ENCODE assay signal across 7 cellular contexts in the genomic region with DNA sequence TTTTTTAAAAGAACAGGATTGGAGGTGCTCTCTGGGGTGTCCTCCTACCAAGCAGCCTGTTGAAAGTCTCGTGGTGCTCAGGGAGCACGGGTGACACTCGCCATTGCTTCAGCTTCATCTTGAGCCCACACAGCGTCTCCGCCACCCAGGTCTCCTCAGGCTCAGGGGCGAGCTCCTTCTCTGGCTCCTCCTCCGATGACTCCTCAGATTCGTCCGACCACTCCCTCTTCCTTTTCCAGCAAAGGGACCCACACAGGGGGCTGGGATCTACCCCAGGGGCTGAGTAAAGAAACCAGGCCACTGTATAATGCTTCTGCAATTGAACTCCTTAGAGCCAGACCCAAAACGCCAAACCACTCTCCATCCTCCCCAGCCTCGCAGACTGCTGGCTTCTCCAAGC. TPM values are rescaled to one million over a fixed set of nuclear protein-coding genes. Genes with fewer than 3 reads are reported as not detected.
A peak's percentile ranks its signal among the peaks of the same experiment; 100 is the strongest.
DNase-seq lines count a peak whose midpoint lies in the region; ATAC-seq, FAIRE-seq and TF ChIP-seq lines count a peak whose summit lies in the region.
"Not testable (repeated sequence)": the region's sequence is repeated elsewhere in the genome, so short reads cannot be mapped to it uniquely, and the experiment has no call there.

No MANE protein-coding gene starts in this region.

- H3K27ac ChIP-seq in GM23338 (ENCODE audit: low read depth); K562 (ENCODE audit: extremely low read depth, low read depth, low read length); endodermal cell (ENCODE audit: low read depth, low read length): not testable (repeated sequence)
- H3K27ac ChIP-seq in RWPE1, result peak overlapping the region; percentile 15; the same call in 1 of the 2 replicates

- DNase-seq in GM23338 (ENCODE audit: low spot score); RWPE1 (ENCODE audit: low spot score); activated CD4-positive, alpha-beta T cell treated with anti-CD3 and anti-CD28 coated beads, Interleukin-2, amount 10 ng/mL, durations not matched to agents 24 days and 14 days; K562 (ENCODE audit: extremely low read depth in 1 of 4, low spot score in 3 of 4); endodermal cell; nephron progenitor cell: not testable (repeated sequence)
- DNase-seq in osteocyte (ENCODE audit: extremely low spot score, unreplicated experiment), result peak; percentile 67

- CTCF ChIA-PET in RWPE1 (lab: Yijun Ruan, JAX), result interaction anchor here (1.3 kb wide), 1 partner anchor 21 kb away, joined by 3 read pairs; no protein-coding TSS in a partner anchor
- CTCF ChIA-PET in K562 (lab: Yijun Ruan, JAX; ENCODE audit: low intra/inter-chr PET ratio), result not testable (repeated sequence)

- 75% methylated on average over 5 of the region's 11 CpGs for WGBS in K562 (ENCODE audit: insufficient coverage, low coverage, missing lambda C conversion rate)
- WGBS in endodermal cell (ENCODE audit: insufficient coverage in 1 of 2, insufficient read length in 1 of 2), 2 experiments, result 92 to 94% methylated on average over 8 to 11 of the region's 11 CpGs

- H3K9me2 ChIP-seq in GM23338 (ENCODE audit: insufficient read depth), result not testable (repeated sequence)

- peak overlapping the region; percentile 43 for H3K27ac Mint-ChIP-seq in GM23338
- peak overlapping the region; percentile 37 for H3K27ac Mint-ChIP-seq in activated CD4-positive, alpha-beta T cell treated with anti-CD3 and anti-CD28 coated beads, Interleukin-2, amount 10 ng/mL, durations not matched to agents 24 days and 14 days
- peak overlapping the region; percentile 39 for H3K27ac Mint-ChIP-seq in endodermal cell
- H3K27ac Mint-ChIP-seq in nephron progenitor cell, result peak overlapping the region; percentile 54
- H3K27ac Mint-ChIP-seq in osteocyte (ENCODE audit: unreplicated experiment), result not testable (repeated sequence)

- H3K9me1 ChIP-seq in K562 (ENCODE audit: control insufficient read depth, insufficient read depth, low read length), result not testable (repeated sequence)

- TF ChIP-seq EP300 in K562 (IDR thresholded peaks at IDR 0.05; ENCODE audit: low read length), result not testable (repeated sequence)

- intact Hi-C loops in activated CD4-positive, alpha-beta T cell treated with anti-CD3 and anti-CD28 coated beads, Interleukin-2, amount 10 ng/mL, durations not matched to agents 24 days and 14 days (cut with micrococcal nuclease); K562 (cut with micrococcal nuclease): not testable (repeated sequence)

- not testable (repeated sequence) for H3K9me3 ChIP-seq in K562 (replicated peaks; ENCODE audit: control insufficient read depth, insufficient read depth, low read depth, low read length); endodermal cell (ENCODE audit: control insufficient read depth, low read length)

- not testable (repeated sequence) for H4K20me1 ChIP-seq in GM23338 (replicated peaks; ENCODE audit: insufficient read depth); K562 (replicated peaks; ENCODE audit: control insufficient read depth, insufficient read depth, low read length)

- H3K4me3 ChIP-seq in GM23338; K562; endodermal cell (ENCODE audit: low read length): not testable (repeated sequence)

- H3K9ac ChIP-seq in K562 (ENCODE audit: insufficient read depth in 1 of 2, low read depth in 2 of 2, low read length in 2 of 2); endodermal cell (ENCODE audit: extremely low read depth, low read length, poor library complexity, severe bottlenecking): not testable (repeated sequence)

- TF ChIP-seq CTCF in GM23338 (conservative IDR thresholded peaks at IDR 0.05; ENCODE audit: low read depth in 2 of 2); RWPE1 (conservative IDR thresholded peaks at IDR 0.05; ENCODE audit: low read depth); K562 (IDR thresholded peaks at IDR 0.05 in 2 of 3, conservative IDR thresholded peaks at IDR 0.05 in 1 of 3; ENCODE audit: insufficient read depth in 2 of 3, low read depth in 1 of 3, low read length in 3 of 3); endodermal cell (conservative IDR thresholded peaks at IDR 0.05); nephron progenitor cell (IDR thresholded peaks at IDR 0.05); osteocyte (IDR thresholded peaks at IDR 0.05): not testable (repeated sequence)

- H3K79me2 ChIP-seq in GM23338 (replicated peaks; ENCODE audit: insufficient read depth); K562 (ENCODE audit: control insufficient read depth, insufficient read depth, low read length): not testable (repeated sequence)

- H3K36me3 ChIP-seq in GM23338 (ENCODE audit: insufficient read depth); K562 (ENCODE audit: control insufficient read depth, insufficient read depth, low read length); endodermal cell (ENCODE audit: control insufficient read depth, insufficient read depth, low read length): not testable (repeated sequence)

- not testable (repeated sequence) for H2AFZ ChIP-seq in GM23338; K562 (ENCODE audit: low read depth, low read length)

- not testable (repeated sequence) for ATAC-seq in GM23338, K562

- POLR2A ChIA-PET in RWPE1 (lab: Yijun Ruan, JAX; ENCODE audit: low non-redundant PET), result not testable (repeated sequence)
- POLR2A ChIA-PET in K562 (lab: Yijun Ruan, JAX), result interaction anchor here (0.6 to 1.6 kb wide), 4 partner anchors 16 to 1535 kb away, joined by 3 to 6 read pairs (median 3); no protein-coding TSS in a partner anchor

- in situ Hi-C loops in K562 (cut with MboI), result not testable (repeated sequence)

- not testable (repeated sequence) for H3K27me3 ChIP-seq in GM23338 (ENCODE audit: insufficient read depth); K562 (ENCODE audit: control insufficient read depth in 2 of 2, insufficient read depth in 2 of 2, low read length in 2 of 2); endodermal cell (ENCODE audit: control insufficient read depth, insufficient read depth, low read length, poor library complexity, severe bottlenecking)

- not testable (repeated sequence) for H3K27me3 Mint-ChIP-seq in GM23338 (ENCODE audit: insufficient read depth, low read depth, poor library complexity); activated CD4-positive, alpha-beta T cell treated with anti-CD3 and anti-CD28 coated beads, Interleukin-2, amount 10 ng/mL, durations not matched to agents 24 days and 14 days; endodermal cell (ENCODE audit: insufficient read depth); nephron progenitor cell (ENCODE audit: low read depth, poor library complexity); osteocyte (ENCODE audit: unreplicated experiment)

- not testable (repeated sequence) for H3K4me1 Mint-ChIP-seq in GM23338; activated CD4-positive, alpha-beta T cell treated with anti-CD3 and anti-CD28 coated beads, Interleukin-2, amount 10 ng/mL, durations not matched to agents 24 days and 14 days; endodermal cell; osteocyte (ENCODE audit: unreplicated experiment)
- H3K4me1 Mint-ChIP-seq in nephron progenitor cell, result peaks cover 25% of the 10 kb centered on the region

- H3K4me1 ChIP-seq in GM23338 (ENCODE audit: insufficient read depth); K562 (replicated peaks in 1 of 2; ENCODE audit: control insufficient read depth in 2 of 2, insufficient read depth in 2 of 2, low read length in 2 of 2); endodermal cell (ENCODE audit: control insufficient read depth, insufficient read depth, low read length): not testable (repeated sequence)

- H3K36me3 Mint-ChIP-seq in GM23338 (ENCODE audit: low read depth), result peaks cover 30% of the 10 kb centered on the region
- H3K36me3 Mint-ChIP-seq in activated CD4-positive, alpha-beta T cell treated with anti-CD3 and anti-CD28 coated beads, Interleukin-2, amount 10 ng/mL, durations not matched to agents 24 days and 14 days (ENCODE audit: low read depth), result peaks cover 34% of the 10 kb centered on the region
- H3K36me3 Mint-ChIP-seq in endodermal cell (ENCODE audit: low read depth), result peaks cover 38% of the 10 kb centered on the region
- peaks cover 47% of the 10 kb centered on the region for H3K36me3 Mint-ChIP-seq in nephron progenitor cell (ENCODE audit: low read depth)
- H3K36me3 Mint-ChIP-seq in osteocyte (ENCODE audit: unreplicated experiment), result not testable (repeated sequence)

- not testable (repeated sequence) for H3K4me3 Mint-ChIP-seq in GM23338; activated CD4-positive, alpha-beta T cell treated with anti-CD3 and anti-CD28 coated beads, Interleukin-2, amount 10 ng/mL, durations not matched to agents 24 days and 14 days; endodermal cell; nephron progenitor cell; osteocyte (ENCODE audit: unreplicated experiment)

- H3K4me2 ChIP-seq in GM23338; K562 (ENCODE audit: insufficient read depth, low read length): not testable (repeated sequence)

- not testable (repeated sequence) for TF ChIP-seq RAD21 in K562 (CRISPR knock-in tag; conservative IDR thresholded peaks at IDR 0.05 in 1 of 2, IDR thresholded peaks at IDR 0.05 in 1 of 2)

- not testable (repeated sequence) for TF ChIP-seq POLR2A in K562 (conservative IDR thresholded peaks at IDR 0.05)

- not testable (repeated sequence) for FAIRE-seq in K562 (lab: Jason Lieb, UNC)

- H3F3A ChIP-seq in GM23338 (replicated peaks; ENCODE audit: low read depth), result not testable (repeated sequence)

- BruUV-seq in K562 (replicated peaks; lab: Mats Ljungman, UMichigan), result not testable (repeated sequence)

- not testable (repeated sequence) for H3K9me3 Mint-ChIP-seq in GM23338; activated CD4-positive, alpha-beta T cell treated with anti-CD3 and anti-CD28 coated beads, Interleukin-2, amount 10 ng/mL, durations not matched to agents 24 days and 14 days; endodermal cell; nephron progenitor cell; osteocyte (ENCODE audit: unreplicated experiment)

RNA-seq across cellular contexts. Expression of gene PRR11, which starts 24.1 kb away (rescaled TPM):
- total RNA-seq in GM23338 (2014; rRNA removed; shearing (Covaris generic)), result 40.0 and 42.7 TPM in 2 replicates
- 50.0 and 55.9 TPM in 2 replicates for polyA plus RNA-seq in GM23338 (2016; fragmentation: Nextera tagmentation; extraction: Ambion mirVana)
- total RNA-seq in activated CD4-positive, alpha-beta T cell treated with anti-CD3 and anti-CD28 coated beads, Interleukin-2, amount 10 ng/mL, durations not matched to agents 24 days and 14 days, result 29.7 and 32.6 TPM in 2 replicates
- total RNA-seq in K562 (2011; cell fraction: chromatin; rRNA removed; ENCODE audit: low replicate concordance), result 18.4 and 33.2 TPM in 2 replicates
- total RNA-seq in K562 (2011; cell fraction: nucleolus; rRNA removed), result 11.7 and 13.4 TPM in 2 replicates
- total RNA-seq in K562 (2011; cell fraction: nucleoplasm; rRNA removed), result 17.7 and 21.2 TPM in 2 replicates
- 13.3 and 15.4 TPM in 2 replicates for total RNA-seq in K562 (2014; rRNA removed)
- 55.1 and 61.7 TPM in 2 replicates for total RNA-seq in K562 (2014; rRNA removed; fragmentation: Illumina TruSeq; extraction: Trizol)
- 45.0 and 50.3 TPM in 2 replicates for total RNA-seq in K562 (2015; rRNA removed; fragmentation: Illumina TruSeq; extraction: Trizol)
- 41.5 and 46.4 TPM in 2 replicates for total RNA-seq in K562 (2021)
- 61.2 and 72.4 TPM in 2 replicates for polyA plus RNA-seq in K562 (2011; rRNA removed)
- polyA plus RNA-seq in K562 (2011; cell fraction: cytosol; rRNA removed), result 30.0 and 47.7 TPM in 2 replicates
- polyA plus RNA-seq in K562 (2011; cell fraction: nucleus; rRNA removed), result 7.0 and 7.7 TPM in 2 replicates
- 38.8 and 66.0 TPM in 2 replicates for polyA plus RNA-seq in K562 (2012)
- polyA plus RNA-seq in K562 (2014; fragmentation: Illumina TruSeq; extraction: Trizol), result 68.6 and 75.2 TPM in 2 replicates
- polyA plus RNA-seq in K562 (2014; fragmentation: Nextera tagmentation; extraction: Ambion mirVana), result 10 to 100 TPM; 28.8 to 34.7 TPM
- polyA plus RNA-seq in K562 (2014; rRNA removed), result 32.7 and 44.3 TPM in 2 replicates
- 75.4 and 80.7 TPM in 2 replicates for polyA minus RNA-seq in K562 (2011; rRNA and poly(A)+ RNA removed)
- polyA minus RNA-seq in K562 (2011; cell fraction: cytosol; rRNA and poly(A)+ RNA removed), result 30.8 and 35.4 TPM in 2 replicates
- polyA minus RNA-seq in K562 (2011; cell fraction: nucleus; rRNA and poly(A)+ RNA removed), result 5.0 and 11.6 TPM in 2 replicates
- 10 to 100 TPM; 52.5 to 58.5 TPM for total RNA-seq in endodermal cell
- 78.6 TPM for polyA plus RNA-seq in endodermal cell (2013, experiment 1 of 2)
- polyA plus RNA-seq in endodermal cell (2013, experiment 2 of 2), result 79.7 TPM
- 11.1 TPM in 2 replicates for total RNA-seq in osteocyte

RNA-seq across cellular contexts. Expression of gene SKA2, which starts 24.6 kb away (rescaled TPM):
- 50.5 and 53.8 TPM in 2 replicates for total RNA-seq in GM23338 (2014; rRNA removed; shearing (Covaris generic))
- polyA plus RNA-seq in GM23338 (2016; fragmentation: Nextera tagmentation; extraction: Ambion mirVana), result 125 and 140 TPM in 2 replicates
- 60.5 and 62.2 TPM in 2 replicates for total RNA-seq in activated CD4-positive, alpha-beta T cell treated with anti-CD3 and anti-CD28 coated beads, Interleukin-2, amount 10 ng/mL, durations not matched to agents 24 days and 14 days
- 12.0 and 35.9 TPM in 2 replicates for total RNA-seq in K562 (2011; cell fraction: chromatin; rRNA removed; ENCODE audit: low replicate concordance)
- 13.8 and 18.0 TPM in 2 replicates for total RNA-seq in K562 (2011; cell fraction: nucleolus; rRNA removed)
- total RNA-seq in K562 (2011; cell fraction: nucleoplasm; rRNA removed), result 27.6 and 40.7 TPM in 2 replicates
- 101 and 156 TPM in 2 replicates for total RNA-seq in K562 (2014; rRNA removed)
- 133 and 167 TPM in 2 replicates for total RNA-seq in K562 (2014; rRNA removed; fragmentation: Illumina TruSeq; extraction: Trizol)
- 151 and 159 TPM in 2 replicates for total RNA-seq in K562 (2015; rRNA removed; fragmentation: Illumina TruSeq; extraction: Trizol)
- total RNA-seq in K562 (2021), result 74.5 and 78.4 TPM in 2 replicates
- 39.2 and 58.1 TPM in 2 replicates for polyA plus RNA-seq in K562 (2011; rRNA removed)
- polyA plus RNA-seq in K562 (2011; cell fraction: cytosol; rRNA removed), result 9.4 and 22.2 TPM in 2 replicates
- polyA plus RNA-seq in K562 (2011; cell fraction: nucleus; rRNA removed), result 6.1 and 9.9 TPM in 2 replicates
- 70.4 and 189 TPM in 2 replicates for polyA plus RNA-seq in K562 (2012)
- 140 and 183 TPM in 2 replicates for polyA plus RNA-seq in K562 (2014; fragmentation: Illumina TruSeq; extraction: Trizol)
- polyA plus RNA-seq in K562 (2014; fragmentation: Nextera tagmentation; extraction: Ambion mirVana), result 10 to 100 TPM; 93.5 to 96.9 TPM
- polyA plus RNA-seq in K562 (2014; rRNA removed), result 140 and 158 TPM in 2 replicates
- 51.4 and 53.3 TPM in 2 replicates for polyA minus RNA-seq in K562 (2011; rRNA and poly(A)+ RNA removed)
- polyA minus RNA-seq in K562 (2011; cell fraction: cytosol; rRNA and poly(A)+ RNA removed), result 16.7 and 24.4 TPM in 2 replicates
- 13.9 and 18.7 TPM in 2 replicates for polyA minus RNA-seq in K562 (2011; cell fraction: nucleus; rRNA and poly(A)+ RNA removed)
- 10 to 100 TPM; 62.4 to 67.3 TPM for total RNA-seq in endodermal cell
- polyA plus RNA-seq in endodermal cell (2013, experiment 1 of 2), result 139 TPM
- 136 TPM for polyA plus RNA-seq in endodermal cell (2013, experiment 2 of 2)
- total RNA-seq in osteocyte, result 50.5 and 60.2 TPM in 2 replicates

RNA-seq across cellular contexts. Expression of gene SMG8, which starts 30.2 kb away (rescaled TPM):
- 16.1 and 17.1 TPM in 2 replicates for total RNA-seq in GM23338 (2014; rRNA removed; shearing (Covaris generic))
- polyA plus RNA-seq in GM23338 (2016; fragmentation: Nextera tagmentation; extraction: Ambion mirVana) (3.9 and 6.7 TPM in 2 replicates), K562 (2011; rRNA removed) (23.1 and 27.9 TPM in 2 replicates), K562 (2014; fragmentation: Illumina TruSeq; extraction: Trizol) (18.0 and 23.0 TPM in 2 replicates), K562 (2014; fragmentation: Nextera tagmentation; extraction: Ambion mirVana) (1 to 10 TPM; 3.5 to 5.1 TPM), K562 (2014; rRNA removed) (13.9 and 15.4 TPM in 2 replicates)
- total RNA-seq in activated CD4-positive, alpha-beta T cell treated with anti-CD3 and anti-CD28 coated beads, Interleukin-2, amount 10 ng/mL, durations not matched to agents 24 days and 14 days, result 23.9 and 25.2 TPM in 2 replicates
- 26.2 and 31.5 TPM in 2 replicates for total RNA-seq in K562 (2011; cell fraction: chromatin; rRNA removed; ENCODE audit: low replicate concordance)
- 24.9 and 35.2 TPM in 2 replicates for total RNA-seq in K562 (2011; cell fraction: nucleolus; rRNA removed)
- 20.5 and 25.2 TPM in 2 replicates for total RNA-seq in K562 (2011; cell fraction: nucleoplasm; rRNA removed)
- total RNA-seq in K562 (2014; rRNA removed) (15.3 and 16.0 TPM in 2 replicates), K562 (2014; rRNA removed; fragmentation: Illumina TruSeq; extraction: Trizol) (21.9 and 22.1 TPM in 2 replicates), K562 (2015; rRNA removed; fragmentation: Illumina TruSeq; extraction: Trizol) (26.0 and 26.4 TPM in 2 replicates), K562 (2021) (18.3 and 19.2 TPM in 2 replicates), endodermal cell (10 to 100 TPM; 22.5 to 24.0 TPM), osteocyte (18.5 and 21.5 TPM in 2 replicates)
- 14.6 and 16.2 TPM in 2 replicates for polyA plus RNA-seq in K562 (2011; cell fraction: cytosol; rRNA removed)
- polyA plus RNA-seq in K562 (2011; cell fraction: nucleus; rRNA removed), result 10.4 and 13.2 TPM in 2 replicates
- polyA plus RNA-seq in K562 (2012), result 14.2 and 14.7 TPM in 2 replicates
- 31.5 and 34.3 TPM in 2 replicates for polyA minus RNA-seq in K562 (2011; rRNA and poly(A)+ RNA removed)
- 11.5 and 15.1 TPM in 2 replicates for polyA minus RNA-seq in K562 (2011; cell fraction: cytosol; rRNA and poly(A)+ RNA removed)
- 14.3 and 27.2 TPM in 2 replicates for polyA minus RNA-seq in K562 (2011; cell fraction: nucleus; rRNA and poly(A)+ RNA removed)
- 21.1 TPM for polyA plus RNA-seq in endodermal cell (2013, experiment 1 of 2)
- polyA plus RNA-seq in endodermal cell (2013, experiment 2 of 2), result 19.5 TPM

RNA-seq across cellular contexts. Expression of gene GDPD1, which starts 40.7 kb away (rescaled TPM):
- 6.8 and 8.1 TPM in 2 replicates for total RNA-seq in GM23338 (2014; rRNA removed; shearing (Covaris generic))
- polyA plus RNA-seq in GM23338 (2016; fragmentation: Nextera tagmentation; extraction: Ambion mirVana), result 5.8 and 7.8 TPM in 2 replicates
- total RNA-seq in activated CD4-positive, alpha-beta T cell treated with anti-CD3 and anti-CD28 coated beads, Interleukin-2, amount 10 ng/mL, durations not matched to agents 24 days and 14 days, result 1.8 and 2.7 TPM in 2 replicates
- 22.6 and 34.0 TPM in 2 replicates for total RNA-seq in K562 (2011; cell fraction: chromatin; rRNA removed; ENCODE audit: low replicate concordance)
- total RNA-seq in K562 (2011; cell fraction: nucleolus; rRNA removed), result 13.3 and 18.2 TPM in 2 replicates
- total RNA-seq in K562 (2011; cell fraction: nucleoplasm; rRNA removed), result 21.1 and 23.0 TPM in 2 replicates
- 5.7 and 7.9 TPM in 2 replicates for total RNA-seq in K562 (2014; rRNA removed)
- 14.8 and 15.1 TPM in 2 replicates for total RNA-seq in K562 (2014; rRNA removed; fragmentation: Illumina TruSeq; extraction: Trizol)
- 9.2 and 9.5 TPM in 2 replicates for total RNA-seq in K562 (2015; rRNA removed; fragmentation: Illumina TruSeq; extraction: Trizol)
- 9.3 and 11.0 TPM in 2 replicates for total RNA-seq in K562 (2021)
- polyA plus RNA-seq in K562 (2011; rRNA removed), result 11.3 and 15.2 TPM in 2 replicates
- 2.2 and 5.1 TPM in 2 replicates for polyA plus RNA-seq in K562 (2011; cell fraction: cytosol; rRNA removed)
- 5.9 and 8.1 TPM in 2 replicates for polyA plus RNA-seq in K562 (2011; cell fraction: nucleus; rRNA removed)
- polyA plus RNA-seq in K562 (2012), result 4.9 and 7.1 TPM in 2 replicates
- 13.2 and 14.7 TPM in 2 replicates for polyA plus RNA-seq in K562 (2014; fragmentation: Illumina TruSeq; extraction: Trizol)
- polyA plus RNA-seq in K562 (2014; fragmentation: Nextera tagmentation; extraction: Ambion mirVana), result 1 to 10 TPM; 7.8 to 8.1 TPM
- polyA plus RNA-seq in K562 (2014; rRNA removed), result 7.7 and 9.4 TPM in 2 replicates
- 24.4 and 25.6 TPM in 2 replicates for polyA minus RNA-seq in K562 (2011; rRNA and poly(A)+ RNA removed)
- 5.8 and 10.5 TPM in 2 replicates for polyA minus RNA-seq in K562 (2011; cell fraction: cytosol; rRNA and poly(A)+ RNA removed)
- polyA minus RNA-seq in K562 (2011; cell fraction: nucleus; rRNA and poly(A)+ RNA removed), result 4.8 and 12.3 TPM in 2 replicates
- 10 to 100 TPM; 23.2 to 42.1 TPM for total RNA-seq in endodermal cell
- 13.6 TPM for polyA plus RNA-seq in endodermal cell (2013, experiment 1 of 2)
- polyA plus RNA-seq in endodermal cell (2013, experiment 2 of 2), result 12.4 TPM
- total RNA-seq in osteocyte, result 3.0 and 3.3 TPM in 2 replicates
